Comparison of ENCODE assay signal across 9 cellular contexts in genomic region chr16:643050-643368, GRCh38. TPM values are rescaled to one million over a fixed set of nuclear protein-coding genes. Genes with fewer than 3 reads are reported as not detected.
DNase-seq lines count a peak whose midpoint lies in the region; ATAC-seq and TF ChIP-seq lines count a peak whose summit lies in the region.
"Had no signal": no experiment of that assay in that cellular context is flagged by ENCODE, and none has a peak within 500 bp of the region (broad histone marks: within the 10 kb centered on the region; RNA-seq: fewer than 3 reads in every experiment).

No MANE protein-coding gene starts in this region.

- no peak for DNase-seq in AG09309 (ENCODE audit: low read depth)
- no peak for DNase-seq in IMR-90
- no peak for DNase-seq in chondrocyte (ENCODE audit: low spot score)
- DNase-seq in natural killer cell: no peak
- DNase-seq in stimulated activated naive CD4-positive, alpha-beta T cell (lab: John Stamatoyannopoulos, UW): no peak
- no peak for DNase-seq in SHP77 (lab: John Stamatoyannopoulos, UW)
- DNase-seq in activated effector memory CD4-positive, alpha-beta T cell treated with Interleukin-2 at 50 U/mL for 16 hours: no peak
- DNase-seq: activated CD4-positive, alpha-beta T cell treated with anti-CD3 and anti-CD28 coated beads, Interleukin-2, amount 50 U/mL, for 48 hours had no signal

- no peak overlapping the region for H3K23ac ChIP-seq in IMR-90 (ENCODE audit: low read depth, low read length)

- in situ Hi-C loops in IMR-90 (cut with MboI; ENCODE audit: low sequenced_read_pairs): loop anchor here (10.0 kb wide), 1 partner anchor 248 kb away; the partner anchor contains the start of gene NME4

- H4K91ac ChIP-seq in IMR-90 (ENCODE audit: insufficient read depth, low read depth, low read length): no peak overlapping the region; the same call in 1 of the 2 replicates

- H3K9me1 ChIP-seq in IMR-90 (ENCODE audit: insufficient read depth, low read length): peaks cover 8% of the 10 kb centered on the region; the same call in 1 of the 2 replicates

- H3K27ac Mint-ChIP-seq in chondrocyte (ENCODE audit: unreplicated experiment) (no peak overlapping the region), natural killer cell (no peak overlapping the region)

- peak overlapping the region; percentile 91 for H2AK9ac ChIP-seq in IMR-90 (replicated peaks; ENCODE audit: low read depth, low read length, poor library complexity)

- TF ChIP-seq CTCF in AG09309 (IDR thresholded peaks at IDR 0.05; ENCODE audit: control insufficient read depth, insufficient read depth, low read depth, low read length, missing control alignments): no peak
- no peak for TF ChIP-seq CTCF in IMR-90 (conservative IDR thresholded peaks at IDR 0.05; ENCODE audit: low read depth, low read length)
- no peak for TF ChIP-seq CTCF in chondrocyte (IDR thresholded peaks at IDR 0.05)
- no peak for TF ChIP-seq CTCF in natural killer cell (IDR thresholded peaks at IDR 0.05)

- H3K4me3 ChIP-seq in AG09309 (ENCODE audit: control insufficient read depth, low read depth, low read length): peak overlapping the region; percentile 84
- peak overlapping the region; percentile 100; the same call in 1 of the 2 replicates for H3K4me3 ChIP-seq in IMR-90 (ENCODE audit: insufficient read depth, low read depth, low read length)

- no peak overlapping the region; a peak in 1 of 4 replicates for H4K8ac ChIP-seq in IMR-90 (ENCODE audit: low read depth in 2 of 2, low read length in 2 of 2)

- H3K27me3 Mint-ChIP-seq in chondrocyte (ENCODE audit: low read depth): no peaks in the 10 kb centered on the region
- no peaks in the 10 kb centered on the region for H3K27me3 Mint-ChIP-seq in natural killer cell (ENCODE audit: low read depth in 2 of 2)

- CTCF ChIA-PET in IMR-90 (lab: Yijun Ruan, JAX): no interaction called here

- no peaks in the 10 kb centered on the region for H3K36me3 ChIP-seq in IMR-90 (ENCODE audit: control insufficient read depth, insufficient read depth, low read length)

- ATAC-seq in IMR-90 (ENCODE audit: low read depth) (no peak), natural killer cell (no peak), HG03097 (IDR thresholded peaks at IDR 0.05; ENCODE audit: low FRiP score, unreplicated experiment) (no peak)

- dilution Hi-C loops in IMR-90 (cut with HindIII; ENCODE audit: low sequenced_read_pairs, unreplicated experiment): no loop called here

- H3K9me3 ChIP-seq in IMR-90 (ENCODE audit: control insufficient read depth, insufficient read depth, low read length): no peaks in the 10 kb centered on the region

- no peak overlapping the region for H3K4ac ChIP-seq in IMR-90 (ENCODE audit: low read depth, low read length)

- peaks cover 4 to 43% of the 10 kb centered on the region in 2 experiments; a peak in 3 of 4 replicates for H3K79me1 ChIP-seq in IMR-90 (ENCODE audit: low read depth in 1 of 2, low read length in 2 of 2)

- H3K56ac ChIP-seq in IMR-90 (ENCODE audit: extremely low read depth, insufficient read depth, low read length): no peak overlapping the region

- H3K9me3 Mint-ChIP-seq in chondrocyte (ENCODE audit: low read depth) (no peaks in the 10 kb centered on the region), natural killer cell (no peaks in the 10 kb centered on the region)

- no peak overlapping the region for H2AFZ ChIP-seq in IMR-90 (replicated peaks; ENCODE audit: low read length, poor library complexity)

- no peak overlapping the region for H2BK5ac ChIP-seq in IMR-90 (ENCODE audit: low read depth, low read length, poor library complexity, severe bottlenecking)

- intact Hi-C loops in IMR-90 (cut with micrococcal nuclease): no loop called here
- intact Hi-C loops in natural killer cell (cut with micrococcal nuclease): no loop called here

- no peak overlapping the region for H2BK120ac ChIP-seq in IMR-90 (ENCODE audit: low read depth, low read length)

- no peaks in the 10 kb centered on the region; the same call in 1 of the 2 replicates for H4K20me1 ChIP-seq in IMR-90 (ENCODE audit: insufficient read depth, low read length)

- H3K4me3 Mint-ChIP-seq in chondrocyte (ENCODE audit: unreplicated experiment) (peak overlapping the region; percentile 66), natural killer cell (peak overlapping the region; percentile 75)

- no peak for TF ChIP-seq POLR2A in IMR-90 (IDR thresholded peaks at IDR 0.05; ENCODE audit: low read depth, low read length)

- H2BK15ac ChIP-seq in IMR-90 (ENCODE audit: low read depth, low read length): no peak overlapping the region

- no peak overlapping the region for H2BK20ac ChIP-seq in IMR-90 (ENCODE audit: low read depth, low read length)

- H3K36me3 Mint-ChIP-seq in chondrocyte (ENCODE audit: low read depth): no peaks in the 10 kb centered on the region
- H3K36me3 Mint-ChIP-seq in natural killer cell: no peaks in the 10 kb centered on the region

- no peak overlapping the region for H3K14ac ChIP-seq in IMR-90 (replicated peaks; ENCODE audit: low read depth, low read length)

- peaks cover 11% of the 10 kb centered on the region for H3K4me1 ChIP-seq in IMR-90 (ENCODE audit: control insufficient read depth, insufficient read depth, low read length)

- no peak overlapping the region; the same call in 1 of the 2 replicates for H4K5ac ChIP-seq in IMR-90 (ENCODE audit: low read depth, low read length)

- POLR2A ChIA-PET in IMR-90 (lab: Charles Lee; ENCODE audit: unreplicated experiment): no interaction called here

- peak overlapping the region; percentile 39; the same call in 1 of the 2 replicates for H2AK5ac ChIP-seq in IMR-90 (ENCODE audit: low read depth, low read length)

- no peak overlapping the region for H3K9ac ChIP-seq in IMR-90 (ENCODE audit: low read depth, low read length)

- no peaks in the 10 kb centered on the region for H3K27me3 ChIP-seq in IMR-90 (ENCODE audit: control insufficient read depth, insufficient read depth, low read length)

- no peak for TF ChIP-seq RAD21 in IMR-90 (IDR thresholded peaks at IDR 0.05; ENCODE audit: low read length)

- BruUV-seq in IMR-90 (replicated peaks; lab: Mats Ljungman, UMichigan): no TSS peak

- 100% methylated on average over 4 of the region's 13 CpGs; no CpG with 5 or more reads in 1 of the 2 experiments for WGBS in IMR-90 (ENCODE audit: extremely low coverage in 2 of 2, insufficient read length in 1 of 2), 2 experiments

- H3K4me2 ChIP-seq in IMR-90 (ENCODE audit: low read depth, low read length): no peak overlapping the region; the same call in 1 of the 2 replicates

- no peak overlapping the region for H3K27ac ChIP-seq in IMR-90 (ENCODE audit: insufficient read depth, low read length)

- H3K18ac ChIP-seq in IMR-90 (ENCODE audit: low read depth, low read length): no peak overlapping the region

- H3K4me1 Mint-ChIP-seq in chondrocyte (ENCODE audit: low read depth) (peaks cover 8% of the 10 kb centered on the region), natural killer cell (peaks cover 0 to 13% of the 10 kb centered on the region in 2 donors)

TF ChIP-seq in IMR-90, 13 proteins besides CTCF, POLR2A, EP300 and RAD21 (continues in another document):
- TF ChIP-seq NFE2L2 (IDR thresholded peaks at IDR 0.05; ENCODE audit: low read depth, low read length) (no peak), MAFK (IDR thresholded peaks at IDR 0.05; ENCODE audit: low read depth, low read length) (no peak), CHD1 (IDR thresholded peaks at IDR 0.05; ENCODE audit: low read depth, low read length) (no peak), BHLHE40 (IDR thresholded peaks at IDR 0.05; ENCODE audit: low read depth, low read length) (no peak), SMC3 (IDR thresholded peaks at IDR 0.05; ENCODE audit: low read depth, low read length) (no peak), RCOR1 (IDR thresholded peaks at IDR 0.05; ENCODE audit: insufficient replicate concordance, low read length) (no peak), ELK1 (IDR thresholded peaks at IDR 0.05; ENCODE audit: borderline replicate concordance, low read depth, low read length) (no peak)

RNA-seq across cellular contexts. Expression of gene MCRIP2, which starts 1.4 kb away (rescaled TPM):
- 6.3 and 8.6 TPM in 2 replicates for total RNA-seq in IMR-90 (2012; rRNA removed)
- polyA plus RNA-seq in IMR-90 (2012; rRNA removed): 19.6 and 27.9 TPM in 2 replicates
- polyA plus RNA-seq in IMR-90 (2012; cell fraction: cytosol; rRNA removed): 25.3 and 26.7 TPM in 2 replicates
- polyA plus RNA-seq in IMR-90 (2012; cell fraction: nucleus; rRNA removed; ENCODE audit: low replicate concordance): 21.2 and 46.6 TPM in 2 replicates
- 10.4 to 16.9 TPM (median 15.3 TPM) in 3 replicates for total RNA-seq in chondrocyte
- total RNA-seq in natural killer cell: 10 to 100 TPM; 11.3 to 17.4 (median 15.7) TPM

RNA-seq across cellular contexts. Expression of gene WDR90, which starts 6.2 kb away (rescaled TPM):
- total RNA-seq in IMR-90 (2012; rRNA removed) (1.4 and 1.7 TPM in 2 replicates), chondrocyte (17.0 to 36.6 TPM (median 19.2 TPM) in 3 replicates), natural killer cell (10 to 100 TPM; 16.7 to 22.8 (median 20.2) TPM)
- 18.7 and 21.7 TPM in 2 replicates for polyA plus RNA-seq in IMR-90 (2012; rRNA removed)
- polyA plus RNA-seq in IMR-90 (2012; cell fraction: cytosol; rRNA removed): 7.5 and 8.1 TPM in 2 replicates
- polyA plus RNA-seq in IMR-90 (2012; cell fraction: nucleus; rRNA removed; ENCODE audit: low replicate concordance): 118 and 402 TPM in 2 replicates

RNA-seq across cellular contexts. Expression of gene METTL26, which starts 6.9 kb away (rescaled TPM):
- total RNA-seq in IMR-90 (2012; rRNA removed): 40.8 and 46.8 TPM in 2 replicates
- 128 and 184 TPM in 2 replicates for polyA plus RNA-seq in IMR-90 (2012; rRNA removed)
- 259 and 357 TPM in 2 replicates for polyA plus RNA-seq in IMR-90 (2012; cell fraction: cytosol; rRNA removed)
- 117 and 422 TPM in 2 replicates for polyA plus RNA-seq in IMR-90 (2012; cell fraction: nucleus; rRNA removed; ENCODE audit: low replicate concordance)
- 58.9 to 68.5 TPM (median 68.1 TPM) in 3 replicates for total RNA-seq in chondrocyte
- 10 to 100 TPM; 33.7 to 36.3 (median 36.1) TPM for total RNA-seq in natural killer cell

RNA-seq across cellular contexts. Expression of gene WFIKKN1, which starts 12.2 kb away (rescaled TPM):
- total RNA-seq in IMR-90 (2012; rRNA removed) (not detected in 2 replicates), chondrocyte (0.36 to 0.56 TPM (median 0.47 TPM) in 3 replicates), natural killer cell (1 to 10 TPM in 1 of 3 donors, under 1 TPM in 2; 0.60 to 1.7 (median 0.75) TPM)
- polyA plus RNA-seq in IMR-90 (2012; rRNA removed): 0.10 and 0.23 TPM in 2 replicates
- polyA plus RNA-seq in IMR-90 (2012; cell fraction: cytosol; rRNA removed): 0.08 and 0.24 TPM in 2 replicates
- polyA plus RNA-seq in IMR-90 (2012; cell fraction: nucleus; rRNA removed; ENCODE audit: low replicate concordance): 0.44 and 2.5 TPM in 2 replicates

RNA-seq across cellular contexts. Expression of gene RHOT2, which starts 24.9 kb away (rescaled TPM):
- total RNA-seq in IMR-90 (2012; rRNA removed): 20.0 and 20.3 TPM in 2 replicates
- polyA plus RNA-seq in IMR-90 (2012; rRNA removed): 181 and 228 TPM in 2 replicates
- 70.1 and 99.5 TPM in 2 replicates for polyA plus RNA-seq in IMR-90 (2012; cell fraction: cytosol; rRNA removed)
- polyA plus RNA-seq in IMR-90 (2012; cell fraction: nucleus; rRNA removed; ENCODE audit: low replicate concordance): 1,124 and 3,095 TPM in 2 replicates
- 101 to 109 TPM (median 106 TPM) in 3 replicates for total RNA-seq in chondrocyte
- total RNA-seq in natural killer cell: 100 to 1,000 TPM; 205 to 216 (median 211) TPM
